Comparison of ENCODE assay signal across 8 cellular contexts in the genomic region with DNA sequence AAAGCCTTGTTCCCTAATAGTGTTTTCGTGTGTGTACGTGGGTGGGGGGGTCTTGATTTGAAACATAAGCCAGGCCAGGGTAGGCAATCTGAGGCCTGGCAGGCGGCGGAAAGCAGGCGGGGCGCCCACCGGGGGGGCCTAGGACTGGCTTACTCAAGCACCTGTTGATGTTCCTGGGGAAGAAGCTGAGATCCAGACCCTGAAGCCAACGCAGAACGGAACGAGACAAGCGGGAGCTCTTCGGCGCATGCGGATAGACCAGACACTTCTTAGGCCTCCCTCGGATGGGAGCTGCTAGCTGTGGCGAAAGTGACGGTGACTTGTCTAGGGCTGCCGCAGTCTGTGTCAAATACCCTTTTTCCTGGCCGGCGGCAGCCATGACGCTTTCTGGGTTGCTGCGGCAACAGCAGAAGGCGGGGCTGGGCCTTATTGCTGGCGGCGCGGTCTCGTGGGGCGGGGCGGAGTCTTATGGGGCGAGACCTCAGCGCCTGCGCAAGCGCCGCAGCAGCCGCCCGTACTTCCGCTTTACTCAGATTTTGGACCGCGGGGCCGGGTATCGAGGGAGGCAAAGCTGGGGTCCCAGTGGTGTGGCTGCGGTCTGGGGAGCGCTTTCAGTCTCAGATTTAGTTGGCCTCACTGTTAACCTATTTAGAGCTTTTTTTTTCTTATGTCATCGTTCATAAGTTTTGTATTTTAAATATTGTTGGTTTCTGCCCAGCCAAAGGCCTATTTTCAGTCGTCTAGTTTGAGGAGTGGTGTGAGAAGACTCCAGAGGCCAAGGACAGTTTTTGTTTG. TPM values are rescaled to one million over a fixed set of nuclear protein-coding genes. Genes with fewer than 3 reads are reported as not detected.
DNase-seq lines count a peak whose midpoint lies in the region; ATAC-seq, FAIRE-seq and TF ChIP-seq lines count a peak whose summit lies in the region.

A gene (minus strand): TSS at position 402 of the 795 bp plus-strand sequence. CDS start 23 bp downstream, at position 379.

- peaks cover 7% of the 10 kb centered on the region for H3K27me3 Mint-ChIP-seq in Calu3 (ENCODE audit: unreplicated experiment)

- TF ChIP-seq RAD21 in IMR-90 (IDR thresholded peaks at IDR 0.05; ENCODE audit: low read length) = no peak

- CTCF ChIA-PET in Calu3 (lab: Charles Lee) (no interaction called here), IMR-90 (lab: Yijun Ruan, JAX) (interaction anchor here (1.5 to 1.7 kb wide), 2 partner anchors 34 to 43 kb away, joined by 4 read pairs; no protein-coding TSS in a partner anchor), endothelial cell of umbilical vein (lab: Charles Lee) (interaction anchor here (1.1 kb wide), 1 partner anchor 145 kb away, joined by 3 read pairs; no protein-coding TSS in a partner anchor)

- peak; percentile 81 for TF ChIP-seq POLR2A in IMR-90 (IDR thresholded peaks at IDR 0.05; ENCODE audit: low read depth, low read length)
- TF ChIP-seq POLR2A in endothelial cell of umbilical vein (IDR thresholded peaks at IDR 0.05; ENCODE audit: low read depth, low read length) = peak; percentile 75

- in situ Hi-C loops in IMR-90 (cut with MboI; ENCODE audit: low sequenced_read_pairs) = loop anchor here (10.0 kb wide), 1 partner anchor 79 kb away; no protein-coding TSS in a partner anchor

- dilution Hi-C loops in IMR-90 (cut with HindIII; ENCODE audit: low sequenced_read_pairs, unreplicated experiment) = no loop called here
- dilution Hi-C loops in endothelial cell of umbilical vein (cut with MboI; ENCODE audit: extremely low pct_ligation_motif_present, low sequenced_read_pairs) = no loop called here

- H3K4me3 ChIP-seq in IMR-90 (ENCODE audit: insufficient read depth, low read depth, low read length) (peak within 1 kb of the TSS; percentile 58), OCI-LY3 (ENCODE audit: low read length) (peak within 1 kb of the TSS; percentile 74), endothelial cell of umbilical vein (replicated peaks in 1 of 3; ENCODE audit: insufficient read depth in 1 of 3, low read depth in 1 of 3, low read length in 3 of 3) (peak within 1 kb of the TSS; percentile 30 to 67 (median 59))

- H3K9me3 Mint-ChIP-seq in Calu3 (ENCODE audit: low read depth, unreplicated experiment) = no peaks in the 10 kb centered on the region

- H3K27ac ChIP-seq in IMR-90 (ENCODE audit: insufficient read depth, low read length) (peak within 1 kb of the TSS; percentile 88), OCI-LY3 (ENCODE audit: low read length) (peak within 1 kb of the TSS; percentile 57), endothelial cell of umbilical vein (ENCODE audit: insufficient read depth, low read depth, low read length) (peak within 1 kb of the TSS; percentile 52)

- ATAC-seq in GM21529 (IDR thresholded peaks at IDR 0.05; ENCODE audit: unreplicated experiment) = peak; percentile 99
- ATAC-seq in IMR-90 (ENCODE audit: low read depth) = peak; percentile 97

- no peaks in the 10 kb centered on the region for H4K20me1 ChIP-seq in IMR-90 (ENCODE audit: insufficient read depth, low read length)
- H4K20me1 ChIP-seq in OCI-LY3 (ENCODE audit: insufficient read depth, low read length) = no peaks in the 10 kb centered on the region
- H4K20me1 ChIP-seq in endothelial cell of umbilical vein (replicated peaks; ENCODE audit: control insufficient read depth, extremely low read depth, insufficient read depth, low read length) = no peaks in the 10 kb centered on the region

- H3K79me2 ChIP-seq in OCI-LY3 (ENCODE audit: low read length) (no peaks in the 10 kb centered on the region), endothelial cell of umbilical vein (ENCODE audit: control insufficient read depth, insufficient read depth, low read length) (no peaks in the 10 kb centered on the region)

- TF ChIP-seq CTCF in Calu3 (IDR thresholded peaks at IDR 0.05; ENCODE audit: unreplicated experiment) (no peak), IMR-90 (conservative IDR thresholded peaks at IDR 0.05; ENCODE audit: low read depth, low read length) (no peak), OCI-LY3 (IDR thresholded peaks at IDR 0.05; ENCODE audit: low read depth, low read length) (no peak), endothelial cell of umbilical vein (IDR thresholded peaks at IDR 0.05; ENCODE audit: extremely low read depth in 1 of 2, insufficient read depth in 1 of 2, low read depth in 1 of 2, low read length in 2 of 2) (no peak)

- peak within 1 kb of the TSS; percentile 91 for H3K27ac Mint-ChIP-seq in Calu3 (ENCODE audit: unreplicated experiment)

- H3K4me3 Mint-ChIP-seq in Calu3 (ENCODE audit: low read depth, unreplicated experiment) = peak within 1 kb of the TSS; percentile 80

- intact Hi-C loops in Calu3 (cut with micrococcal nuclease; ENCODE audit: unreplicated experiment) (loop anchor here (5.0 kb wide), 1 partner anchor 82 kb away; no protein-coding TSS in a partner anchor), IMR-90 (cut with micrococcal nuclease) (loop anchor here (1.0 to 5.0 kb wide), 3 partner anchors 42 to 123 kb away; a partner anchor contains a TSS), endothelial cell of umbilical vein (cut with micrococcal nuclease) (loop anchor here (1.0 kb wide), 1 partner anchor 124 kb away; a partner anchor contains a TSS)

- H4K5ac ChIP-seq in IMR-90 (ENCODE audit: low read depth, low read length) = peak within 1 kb of the TSS; percentile 95

- peak within 1 kb of the TSS; percentile 56; the same call in 1 of the 2 replicates for H2BK120ac ChIP-seq in IMR-90 (ENCODE audit: low read depth, low read length)

- peak within 1 kb of the TSS; percentile 99 for H2AFZ ChIP-seq in IMR-90 (replicated peaks; ENCODE audit: low read length, poor library complexity)
- H2AFZ ChIP-seq in OCI-LY3 (ENCODE audit: low read depth, low read length) = peak within 1 kb of the TSS; percentile 53
- peak within 1 kb of the TSS; percentile 97 for H2AFZ ChIP-seq in endothelial cell of umbilical vein (ENCODE audit: low read depth, low read length)

- H3K27me3 ChIP-seq in IMR-90 (ENCODE audit: control insufficient read depth, insufficient read depth, low read length) (no peaks in the 10 kb centered on the region), OCI-LY3 (ENCODE audit: low read depth, low read length) (peaks cover 11% of the 10 kb centered on the region; the same call in 1 of the 2 replicates), endothelial cell of umbilical vein (ENCODE audit: control insufficient read depth in 2 of 2, insufficient read depth in 2 of 2, low read length in 2 of 2) (no peaks in the 10 kb centered on the region)

- H3K23ac ChIP-seq in IMR-90 (ENCODE audit: low read depth, low read length) = peak within 1 kb of the TSS; percentile 97

- H4K91ac ChIP-seq in IMR-90 (ENCODE audit: insufficient read depth, low read depth, low read length) = peak within 1 kb of the TSS; percentile 72

- H3K4me2 ChIP-seq in IMR-90 (ENCODE audit: low read depth, low read length) (peak within 1 kb of the TSS; percentile 94), OCI-LY3 (ENCODE audit: low read length) (peak within 1 kb of the TSS; percentile 72), endothelial cell of umbilical vein (ENCODE audit: insufficient read depth, low read length) (peak within 1 kb of the TSS; percentile 79)

- H3K4me1 Mint-ChIP-seq in Calu3 (ENCODE audit: low read depth, unreplicated experiment) = peaks cover 14% of the 10 kb centered on the region

- peak within 1 kb of the TSS; percentile 91 for H3K4ac ChIP-seq in IMR-90 (ENCODE audit: low read depth, low read length)

- peak within 1 kb of the TSS; percentile 82 for H3K18ac ChIP-seq in IMR-90 (ENCODE audit: low read depth, low read length)

- H3K4me1 ChIP-seq in IMR-90 (ENCODE audit: control insufficient read depth, insufficient read depth, low read length) (peaks cover 7% of the 10 kb centered on the region), OCI-LY3 (ENCODE audit: low read length) (peaks cover 24% of the 10 kb centered on the region), endothelial cell of umbilical vein (ENCODE audit: control insufficient read depth, extremely low read depth, insufficient read depth, low read length) (peaks cover 19% of the 10 kb centered on the region)

- H3K14ac ChIP-seq in IMR-90 (replicated peaks; ENCODE audit: low read depth, low read length) = peak within 1 kb of the TSS; percentile 97

- DNase-seq in Calu3 (peak; percentile 90), IMR-90 (peak; percentile 89), activated T-cell treated with anti-CD3 and anti-CD28 coated beads for 24 hours (ENCODE audit: low read depth) (peak; percentile 90), endothelial cell of umbilical vein (ENCODE audit: low read depth, low spot score) (peak; percentile 93), midbrain (lab: John Stamatoyannopoulos, UW) (peak; percentile 95)
- peak; percentile 86 to 89 for DNase-seq in stimulated activated CD8-positive, alpha-beta memory T cell treated with anti-CD3 and anti-CD28 coated beads, Interleukin-15, amount 100 ng/mL, for 4 hours (ENCODE audit: low read depth in 2 of 2)

- H3K9me1 ChIP-seq in IMR-90 (ENCODE audit: insufficient read depth, low read length) (no peaks in the 10 kb centered on the region), endothelial cell of umbilical vein (replicated peaks; ENCODE audit: control insufficient read depth, extremely low read depth, insufficient read depth, low read length) (no peaks in the 10 kb centered on the region)

- POLR2A ChIA-PET in IMR-90 (lab: Charles Lee; ENCODE audit: unreplicated experiment) = interaction anchor here (0.6 kb wide), 1 partner anchor 642 kb away, joined by 3 read pairs; no protein-coding TSS in a partner anchor
- POLR2A ChIA-PET in endothelial cell of umbilical vein (lab: Charles Lee) = no interaction called here

- peak within 1 kb of the TSS; percentile 90; the same call in 2 of the 3 replicates for H2BK15ac ChIP-seq in IMR-90 (ENCODE audit: low read depth, low read length)

- peaks cover 8% of the 10 kb centered on the region for H3K36me3 Mint-ChIP-seq in Calu3 (ENCODE audit: insufficient read depth, unreplicated experiment)

- 0 out of 2 replicates have a peak within 1 kb of the TSS, but pooled peaks have one; percentile 43 for H2AK5ac ChIP-seq in IMR-90 (ENCODE audit: low read depth, low read length)

- 1% methylated on average over 19 of the region's 45 CpGs; no CpG with 5 or more reads in 1 of the 2 experiments for WGBS in IMR-90 (ENCODE audit: extremely low coverage in 2 of 2, insufficient read length in 1 of 2), 2 experiments

- H3K56ac ChIP-seq in IMR-90 (ENCODE audit: extremely low read depth, insufficient read depth, low read length) = peak within 1 kb of the TSS; percentile 91

- no peaks in the 10 kb centered on the region for H3K9me3 ChIP-seq in IMR-90 (ENCODE audit: control insufficient read depth, insufficient read depth, low read length)
- H3K9me3 ChIP-seq in OCI-LY3 (ENCODE audit: insufficient read depth, low read length) = no peaks in the 10 kb centered on the region
- no peaks in the 10 kb centered on the region for H3K9me3 ChIP-seq in endothelial cell of umbilical vein (replicated peaks; ENCODE audit: control insufficient read depth, insufficient read depth, low read length)

- H4K8ac ChIP-seq in IMR-90 (ENCODE audit: low read depth in 2 of 2, low read length in 2 of 2) = peak within 1 kb of the TSS; percentile 94 to 99

- FAIRE-seq in endothelial cell of umbilical vein (lab: Jason Lieb, UNC) = peak; percentile 85

- H2BK5ac ChIP-seq in IMR-90 (ENCODE audit: low read depth, low read length, poor library complexity, severe bottlenecking) = peak within 1 kb of the TSS; percentile 92

- no peaks in the 10 kb centered on the region for H3K79me1 ChIP-seq in IMR-90 (ENCODE audit: low read depth in 1 of 2, low read length in 2 of 2)

- H3K36me3 ChIP-seq in IMR-90 (ENCODE audit: control insufficient read depth, insufficient read depth, low read length) = no peaks in the 10 kb centered on the region
- H3K36me3 ChIP-seq in OCI-LY3 (replicated peaks; ENCODE audit: low read depth, low read length) = no peaks in the 10 kb centered on the region
- H3K36me3 ChIP-seq in endothelial cell of umbilical vein (ENCODE audit: control insufficient read depth in 2 of 2, extremely low read depth in 1 of 2, insufficient read depth in 2 of 2, low read length in 2 of 2) = no peaks in the 10 kb centered on the region

- peak within 1 kb of the TSS; percentile 79 for H2BK20ac ChIP-seq in IMR-90 (ENCODE audit: low read depth, low read length)

- BruUV-seq in Calu3 (replicated peaks; lab: Mats Ljungman, UMichigan) (no TSS peak), IMR-90 (replicated peaks; lab: Mats Ljungman, UMichigan) (no TSS peak), endothelial cell of umbilical vein (replicated peaks; lab: Mats Ljungman, UMichigan) (TSS peak; percentile 97)

- H3K9ac ChIP-seq in IMR-90 (ENCODE audit: low read depth, low read length) (peak within 1 kb of the TSS; percentile 83), OCI-LY3 (ENCODE audit: low read length) (peak within 1 kb of the TSS; percentile 62), endothelial cell of umbilical vein (replicated peaks; ENCODE audit: extremely low read depth, insufficient read depth, low read length) (peak within 1 kb of the TSS; percentile 77)

- peak within 1 kb of the TSS; percentile 89 for H2AK9ac ChIP-seq in IMR-90 (replicated peaks; ENCODE audit: low read depth, low read length, poor library complexity)

RNA-seq across cellular contexts. Expression of the gene that starts here (rescaled TPM):
- total RNA-seq in Calu3 (2022) (not detected in 2 replicates), IMR-90 (2012; rRNA removed) (under 0.01 and 0.28 TPM in 2 replicates), endothelial cell of umbilical vein (not detected in 2 replicates)
- polyA plus RNA-seq in IMR-90 (2012; rRNA removed) (0.09 and 0.14 TPM in 2 replicates), endothelial cell of umbilical vein (not detected in 2 replicates)
- not detected in 2 replicates for polyA plus RNA-seq in IMR-90 (2012; cell fraction: cytosol; rRNA removed)
- polyA plus RNA-seq in IMR-90 (2012; cell fraction: nucleus; rRNA removed; ENCODE audit: low replicate concordance) = not detected in 2 replicates
- polyA plus RNA-seq in endothelial cell of umbilical vein (2011; cell fraction: cytosol; rRNA removed) = not detected in 2 replicates
- 0.13 TPM in 1 of 2 replicates, not detected in the other for polyA plus RNA-seq in endothelial cell of umbilical vein (2011; cell fraction: nucleus; rRNA removed)
- not detected in 2 replicates for polyA plus RNA-seq in endothelial cell of umbilical vein (2012)
- polyA minus RNA-seq in endothelial cell of umbilical vein = 0.55 TPM in 1 of 2 replicates, not detected in the other
- polyA minus RNA-seq in endothelial cell of umbilical vein (2011; cell fraction: cytosol; rRNA and poly(A)+ RNA removed) = not detected
- polyA minus RNA-seq in endothelial cell of umbilical vein (2011; cell fraction: nucleus; rRNA and poly(A)+ RNA removed) = not detected in 2 replicates

Comparison
In these comparisons a context has a peak if more than half of its experiments do, and no peak if none do; other contexts are left out.
1. Peak in every context shown above with its lines: DNase-seq, ATAC-seq, H3K4me3 ChIP-seq and H3K27ac ChIP-seq.
2. Peak in DNase-seq in Calu3; RNA of the gene not detected or under 1 TPM.
3. Peak in DNase-seq, ATAC-seq, H3K4me3 ChIP-seq, H3K27ac ChIP-seq, H3K9ac ChIP-seq and H3K4me2 ChIP-seq in IMR-90; RNA of the gene not detected or under 1 TPM.
4. Peak in DNase-seq, H3K4me3 ChIP-seq, H3K27ac ChIP-seq, H3K9ac ChIP-seq and H3K4me2 ChIP-seq in endothelial cell of umbilical vein; RNA of the gene not detected or under 1 TPM.